Comparison of ENCODE assay signal across 1 cellular context in the genomic region with DNA sequence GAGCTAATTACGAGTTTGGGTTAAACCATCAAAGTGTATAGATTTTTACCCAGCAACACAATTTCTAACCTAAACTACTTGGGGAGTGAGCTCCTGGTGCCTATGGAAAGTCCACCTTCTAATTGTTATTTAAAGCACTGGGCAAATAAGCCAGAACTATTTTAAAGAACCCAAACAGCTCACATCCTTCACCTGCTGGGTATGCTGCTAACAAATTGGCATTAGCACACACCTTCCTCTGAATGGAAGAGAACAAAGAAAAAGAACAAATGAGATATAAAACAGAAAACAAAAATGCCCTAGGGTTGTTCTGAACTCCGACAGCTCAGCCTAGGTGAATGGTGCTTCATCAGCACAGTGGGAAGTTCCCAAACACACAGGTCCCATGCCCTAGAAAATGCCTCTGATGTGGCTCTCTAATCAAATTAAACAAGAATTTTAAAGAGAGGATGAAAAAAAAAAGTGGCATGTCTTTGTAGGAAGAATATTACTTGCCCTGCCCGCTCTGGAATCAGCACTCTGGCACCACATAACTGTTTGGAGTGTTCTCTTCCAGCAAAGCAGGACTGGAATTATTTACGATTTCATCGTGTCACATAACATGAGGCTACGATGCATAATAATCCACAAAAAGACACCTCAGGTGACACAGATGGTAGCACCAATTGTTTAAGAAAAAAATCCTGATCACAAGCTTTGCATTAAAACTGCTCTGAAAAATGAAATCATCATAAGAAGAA.
TF ChIP-seq lines count a peak whose summit lies in the region.

No MANE protein-coding gene starts in this region.

TF ChIP-seq in endothelial cell of umbilical vein, 7 proteins besides CTCF, POLR2A, EP300 and RAD21:
- no peak for TF ChIP-seq POLR2AphosphoS5 (IDR thresholded peaks at IDR 0.05; ENCODE audit: insufficient read depth, low read depth, low read length)
- no peak for TF ChIP-seq JUN (IDR thresholded peaks at IDR 0.05; ENCODE audit: borderline replicate concordance, insufficient read depth, insufficient read length, low read depth)
- no peak for TF ChIP-seq MYC (IDR thresholded peaks at IDR 0.05; ENCODE audit: low read depth, low read length)
- TF ChIP-seq, protein P1, sequence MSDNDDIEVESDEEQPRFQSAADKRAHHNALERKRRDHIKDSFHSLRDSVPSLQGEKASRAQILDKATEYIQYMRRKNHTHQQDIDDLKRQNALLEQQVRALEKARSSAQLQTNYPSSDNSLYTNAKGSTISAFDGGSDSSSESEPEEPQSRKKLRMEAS (IDR thresholded peaks at IDR 0.05; ENCODE audit: insufficient read depth, insufficient read length): no peak
- no peak for TF ChIP-seq EZH2 (IDR thresholded peaks at IDR 0.05; ENCODE audit: borderline replicate concordance, low read depth, low read length, severe bottlenecking)
- no peak for TF ChIP-seq GATA2 (IDR thresholded peaks at IDR 0.05; ENCODE audit: insufficient read depth, insufficient read length, low read depth, low read length)
- no peak for TF ChIP-seq FOS (IDR thresholded peaks at IDR 0.05; ENCODE audit: borderline replicate concordance, insufficient read depth, low read length)
TF ChIP-seq in endothelial cell of umbilical vein: peak in this region for 0.
